Comparison of ENCODE assay signal across 1 cellular context in genomic region chr17:80263253-80264047, GRCh38.
TF ChIP-seq lines count a peak whose summit lies in the region.

No MANE protein-coding gene starts in this region.

TF ChIP-seq in HepG2, 621 proteins besides CTCF, POLR2A, EP300 and RAD21 (continued from another document and continues in another):
- TF ChIP-seq LBX2 (CRISPR knock-in tag; IDR thresholded peaks at IDR 0.05; ENCODE audit: borderline replicate concordance) (no peak), MTF2 (CRISPR knock-in tag; IDR thresholded peaks at IDR 0.05; ENCODE audit: borderline replicate concordance) (no peak), PLRG1 (conservative IDR thresholded peaks at IDR 0.05) (no peak), ZNF335 (CRISPR knock-in tag; IDR thresholded peaks at IDR 0.05) (no peak), HOXA7 (CRISPR knock-in tag; IDR thresholded peaks at IDR 0.05) (no peak), SRY (CRISPR knock-in tag; IDR thresholded peaks at IDR 0.05) (no peak), CAMTA2 (CRISPR knock-in tag; IDR thresholded peaks at IDR 0.05; ENCODE audit: borderline replicate concordance) (peak; percentile 77; the same call in 1 of the 2 replicates), FUBP1 (CRISPR knock-in tag; IDR thresholded peaks at IDR 0.05; ENCODE audit: borderline replicate concordance) (no peak), MEIS1 (CRISPR knock-in tag; IDR thresholded peaks at IDR 0.05; ENCODE audit: borderline replicate concordance) (no peak), ZEB1 (IDR thresholded peaks at IDR 0.05; ENCODE audit: insufficient replicate concordance, low read depth) (no peak), PBX2 (CRISPR knock-in tag; IDR thresholded peaks at IDR 0.05) (no peak), MEF2D (CRISPR knock-in tag; IDR thresholded peaks at IDR 0.05) (peak; percentile 76), ZSCAN25 (CRISPR knock-in tag; IDR thresholded peaks at IDR 0.05) (peak; percentile 72), SPEN (CRISPR knock-in tag; IDR thresholded peaks at IDR 0.05; ENCODE audit: low read depth) (peak; percentile 46; the same call in 1 of the 2 replicates), PRDM15 (CRISPR knock-in tag; IDR thresholded peaks at IDR 0.05) (peak; percentile 37; the same call in 1 of the 2 replicates), HOXD1 (CRISPR knock-in tag; IDR thresholded peaks at IDR 0.05) (no peak), ZNF20 (CRISPR knock-in tag; IDR thresholded peaks at IDR 0.05) (0 out of 2 replicates have a peak, but pooled peaks have one; percentile 58), RXRA (CRISPR knock-in tag; IDR thresholded peaks at IDR 0.05) (0 out of 2 replicates have a peak, but pooled peaks have one; percentile 44), ZNF782 (CRISPR knock-in tag; IDR thresholded peaks at IDR 0.05; ENCODE audit: borderline replicate concordance) (no peak), ZNF329 (CRISPR knock-in tag; IDR thresholded peaks at IDR 0.05; ENCODE audit: low read depth) (0 out of 2 replicates have a peak, but pooled peaks have one; percentile 30), NR3C1 (CRISPR knock-in tag; IDR thresholded peaks at IDR 0.05) (no peak), RBFOX2 (IDR thresholded peaks at IDR 0.05; ENCODE audit: low read depth, low read length) (no peak; the same call in 1 of the 2 replicates), GABPA (IDR thresholded peaks at IDR 0.05; ENCODE audit: low read depth, low read length) (no peak), GABPA (CRISPR knock-in tag; IDR thresholded peaks at IDR 0.05; ENCODE audit: low read depth) (0 out of 2 replicates have a peak, but pooled peaks have one; percentile 20), ZNF570 (CRISPR knock-in tag; IDR thresholded peaks at IDR 0.05; ENCODE audit: borderline replicate concordance) (no peak), ZNF878 (CRISPR knock-in tag; IDR thresholded peaks at IDR 0.05) (no peak; the same call in 1 of the 2 replicates), SNRNP70 (IDR thresholded peaks at IDR 0.05; ENCODE audit: low read depth, low read length) (no peak), ZNF83 (CRISPR knock-in tag; IDR thresholded peaks at IDR 0.05; ENCODE audit: borderline replicate concordance) (no peak), ZFY (CRISPR knock-in tag; IDR thresholded peaks at IDR 0.05) (peak; percentile 56), NFAT5 (CRISPR knock-in tag; IDR thresholded peaks at IDR 0.05) (no peak), STAT5B (CRISPR knock-in tag; IDR thresholded peaks at IDR 0.05) (0 out of 2 replicates have a peak, but pooled peaks have one; percentile 35), EED (CRISPR knock-in tag; IDR thresholded peaks at IDR 0.05) (no peak), RARG (CRISPR knock-in tag; IDR thresholded peaks at IDR 0.05; ENCODE audit: low read depth) (no peak), NRL (CRISPR knock-in tag; IDR thresholded peaks at IDR 0.05; ENCODE audit: borderline replicate concordance) (no peak; the same call in 1 of the 2 replicates), ZNF780A (CRISPR knock-in tag; IDR thresholded peaks at IDR 0.05) (no peak), E2F2 (CRISPR knock-in tag; IDR thresholded peaks at IDR 0.05; ENCODE audit: borderline replicate concordance) (no peak), ZNF678 (CRISPR knock-in tag; IDR thresholded peaks at IDR 0.05) (no peak), SP5 (CRISPR knock-in tag; IDR thresholded peaks at IDR 0.05; ENCODE audit: borderline replicate concordance, low read depth) (peak; percentile 21; the same call in 1 of the 2 replicates), MLLT10 (CRISPR knock-in tag; IDR thresholded peaks at IDR 0.05) (no peak), SP4 (CRISPR knock-in tag; IDR thresholded peaks at IDR 0.05) (0 out of 2 replicates have a peak, but pooled peaks have one; percentile 44), PRPF4 (IDR thresholded peaks at IDR 0.05; ENCODE audit: low read depth, low read length, poor library complexity, severe bottlenecking) (no peak), ZBTB46 (CRISPR knock-in tag; IDR thresholded peaks at IDR 0.05; ENCODE audit: borderline replicate concordance) (no peak), RBM22 (optimal IDR thresholded peaks at IDR 0.05; ENCODE audit: low read length) (peak; percentile 73), FOXC1 (CRISPR knock-in tag; IDR thresholded peaks at IDR 0.05; ENCODE audit: borderline replicate concordance) (no peak; the same call in 1 of the 2 replicates), YEATS4 (CRISPR knock-in tag; IDR thresholded peaks at IDR 0.05; ENCODE audit: borderline replicate concordance) (peak; percentile 40; the same call in 1 of the 2 replicates), RBM39 (IDR thresholded peaks at IDR 0.05; ENCODE audit: low read depth, low read length, poor library complexity, severe bottlenecking) (peak; percentile 54), RFXAP (CRISPR knock-in tag; IDR thresholded peaks at IDR 0.05; ENCODE audit: borderline replicate concordance) (peak; percentile 18; the same call in 1 of the 2 replicates), ZBTB7A (CRISPR knock-in tag; IDR thresholded peaks at IDR 0.05) (no peak), ZNF235 (CRISPR knock-in tag; IDR thresholded peaks at IDR 0.05; ENCODE audit: borderline replicate concordance) (no peak), TCF7L2 (IDR thresholded peaks at IDR 0.05; ENCODE audit: low read depth, low read length) (no peak), SAP130 (CRISPR knock-in tag; IDR thresholded peaks at IDR 0.05; ENCODE audit: low read depth) (peak; percentile 98), CHCHD3 (CRISPR knock-in tag; IDR thresholded peaks at IDR 0.05) (no peak), ZNF414 (CRISPR knock-in tag; IDR thresholded peaks at IDR 0.05) (no peak), MED13 (CRISPR knock-in tag; IDR thresholded peaks at IDR 0.05) (peak; percentile 58; the same call in 1 of the 2 replicates), SIX1 (CRISPR knock-in tag; IDR thresholded peaks at IDR 0.05; ENCODE audit: borderline replicate concordance) (peak; percentile 72; the same call in 1 of the 2 replicates), TGIF2 (CRISPR knock-in tag; IDR thresholded peaks at IDR 0.05) (0 out of 2 replicates have a peak, but pooled peaks have one; percentile 52)
